In the genomic region with DNA sequence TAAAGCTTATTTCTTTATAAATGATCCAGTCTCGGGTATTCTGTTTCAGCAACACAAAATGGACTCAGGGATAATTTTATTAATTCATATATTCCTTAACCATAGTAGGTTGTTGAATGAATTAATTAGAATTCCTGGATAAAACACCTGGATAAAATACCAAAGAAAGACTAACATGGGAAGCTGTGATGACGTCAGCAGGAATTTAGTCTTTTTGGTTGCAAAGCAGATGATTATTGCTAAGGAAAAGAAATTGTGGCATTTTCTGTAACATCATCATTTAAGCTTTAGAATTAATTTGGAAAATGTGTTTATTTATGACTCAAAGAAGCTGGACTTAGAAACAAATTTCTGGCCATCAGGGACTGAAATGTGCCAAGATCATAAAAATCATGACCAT, we compare ENCODE assay signal across 7 cellular contexts.
"Had no signal": no experiment of that assay in that cellular context is flagged by ENCODE, and none has a peak within 500 bp of the region (broad histone marks: within the 10 kb centered on the region; RNA-seq: fewer than 3 reads in every experiment).

No MANE protein-coding gene starts in this region.

- H3K4me3 ChIP-seq: K562 had no signal

- ATAC-seq: K562 had no signal

- H3K27ac Mint-ChIP-seq: IgD-negative memory B cell had no signal

- H3K9ac ChIP-seq: KMS-11 had no signal

- H3K4me3 Mint-ChIP-seq: IgD-negative memory B cell had no signal

- FAIRE-seq: HTR-8/SVneo, K562 had no signal

- DNase-seq: KBM-7, KG1 had no signal

- H3K4me2 ChIP-seq: KMS-11 had no signal

- H3K27ac ChIP-seq: HL-60, KMS-11 had no signal
